In genomic region chr1:20366766-20367602, GRCh38 we compare ENCODE assay signal across 9 cellular contexts.
DNase-seq lines count a peak whose midpoint lies in the region; ATAC-seq, FAIRE-seq and TF ChIP-seq lines count a peak whose summit lies in the region.
"Had no signal": no experiment of that assay in that cellular context is flagged by ENCODE, and none has a peak within 500 bp of the region (broad histone marks: within the 10 kb centered on the region; RNA-seq: fewer than 3 reads in every experiment).

No MANE protein-coding gene starts in this region.

- H3K36me3 Mint-ChIP-seq in activated CD4-positive, alpha-beta memory T cell treated with anti-CD3 and anti-CD28 coated beads for 36 hours = no peaks in the 10 kb centered on the region
- no peaks in the 10 kb centered on the region for H3K36me3 Mint-ChIP-seq in activated CD4-positive, alpha-beta memory T cell treated with anti-CD3 and anti-CD28 coated beads, Interleukin-2, amount 10 ng/mL, durations not matched to agents 7 days and 5 days (ENCODE audit: low read depth)

- intact Hi-C loops in activated CD4-positive, alpha-beta memory T cell treated with anti-CD3 and anti-CD28 coated beads for 36 hours (cut with micrococcal nuclease) = no loop called here
- intact Hi-C loops in pancreas (cut with DNase I) = no loop called here

- H3K36me3 ChIP-seq in gastroesophageal sphincter = no peaks in the 10 kb centered on the region
- H3K36me3 ChIP-seq in pancreas = no peaks in the 10 kb centered on the region

- CTCF ChIA-PET in activated CD4-positive, alpha-beta memory T cell treated with anti-CD3 and anti-CD28 coated beads for 36 hours (lab: Charles Lee) = interaction anchor here (0.6 to 1.0 kb wide), 2 partner anchors 11 to 16 kb away, joined by 3 read pairs; no protein-coding TSS in a partner anchor
- CTCF ChIA-PET in activated CD4-positive, alpha-beta memory T cell treated with anti-CD3 and anti-CD28 coated beads, Interleukin-2, amount 10 ng/mL, durations not matched to agents 7 days and 5 days (lab: Charles Lee) = no interaction called here
- CTCF ChIA-PET in RWPE1 (lab: Yijun Ruan, JAX) = interaction anchor here (0.9 to 1.1 kb wide), 3 partner anchors 9 to 62 kb away, joined by 3 to 5 read pairs (median 4); no protein-coding TSS in a partner anchor

- H3K27me3 ChIP-seq in gastroesophageal sphincter = peaks cover 99% of the 10 kb centered on the region
- peaks cover 0 to 20% (median 4%) of the 10 kb centered on the region in 4 donors for H3K27me3 ChIP-seq in pancreas

- TF ChIP-seq EP300 in gastroesophageal sphincter (IDR thresholded peaks at IDR 0.05) = no peak

- H3K9me3 ChIP-seq in gastroesophageal sphincter (no peaks in the 10 kb centered on the region), pancreas (no peaks in the 10 kb centered on the region)

- TF ChIP-seq CTCF in RWPE1 (conservative IDR thresholded peaks at IDR 0.05; ENCODE audit: low read depth) = peak; percentile 51
- TF ChIP-seq CTCF in gastroesophageal sphincter (IDR thresholded peaks at IDR 0.05) = peak in 3 of 4 experiments; percentile 30 to 46 (median 41)
- TF ChIP-seq CTCF in pancreas (IDR thresholded peaks at IDR 0.05) = peak; percentile 26 to 43 (median 30)

- H3K27ac ChIP-seq in RWPE1 = no peak overlapping the region
- peak overlapping the region in 1 of 4 donors; percentile 15 for H3K27ac ChIP-seq in gastroesophageal sphincter
- H3K27ac ChIP-seq in pancreas = no peak overlapping the region

- no peak for TF ChIP-seq POLR2A in gastroesophageal sphincter (IDR thresholded peaks at IDR 0.05)

- peak overlapping the region in 1 of 2 donors; percentile 43 for H3K4me3 ChIP-seq in gastroesophageal sphincter
- H3K4me3 ChIP-seq in pancreas = peak overlapping the region in 2 of 4 donors; percentile 15 to 36

- H3K4me1 ChIP-seq in gastroesophageal sphincter = peaks cover 0 to 23% (median 8%) of the 10 kb centered on the region in 3 donors
- H3K4me1 ChIP-seq in pancreas = peaks cover 0 to 6% (median 3%) of the 10 kb centered on the region in 3 donors

- 2 to 13% methylated on average over 8 to 10 of the region's 42 CpGs for WGBS in gastroesophageal sphincter (ENCODE audit: low coverage in 1 of 2), 2 donors
- 2% methylated on average over 41 to 42 of the region's 42 CpGs for WGBS in pancreas, 2 donors

- no peak overlapping the region for H3K27ac Mint-ChIP-seq in activated CD4-positive, alpha-beta memory T cell treated with anti-CD3 and anti-CD28 coated beads for 36 hours
- H3K27ac Mint-ChIP-seq in activated CD4-positive, alpha-beta memory T cell treated with anti-CD3 and anti-CD28 coated beads, Interleukin-2, amount 10 ng/mL, durations not matched to agents 7 days and 5 days = no peak overlapping the region

- ATAC-seq in gastroesophageal sphincter (peak; percentile 76), pancreas (peak; percentile 75 to 96 (median 88)), GM21723 (IDR thresholded peaks at IDR 0.05; ENCODE audit: unreplicated experiment) (no peak)

- H3K9me3 Mint-ChIP-seq in activated CD4-positive, alpha-beta memory T cell treated with anti-CD3 and anti-CD28 coated beads for 36 hours = no peaks in the 10 kb centered on the region
- no peaks in the 10 kb centered on the region for H3K9me3 Mint-ChIP-seq in activated CD4-positive, alpha-beta memory T cell treated with anti-CD3 and anti-CD28 coated beads, Interleukin-2, amount 10 ng/mL, durations not matched to agents 7 days and 5 days

- H3K4me1 Mint-ChIP-seq in activated CD4-positive, alpha-beta memory T cell treated with anti-CD3 and anti-CD28 coated beads for 36 hours (ENCODE audit: low read depth) = peaks cover 6% of the 10 kb centered on the region
- H3K4me1 Mint-ChIP-seq in activated CD4-positive, alpha-beta memory T cell treated with anti-CD3 and anti-CD28 coated beads, Interleukin-2, amount 10 ng/mL, durations not matched to agents 7 days and 5 days = no peaks in the 10 kb centered on the region

- FAIRE-seq in pancreas (lab: Jason Lieb, UNC) = no peak
- FAIRE-seq: G401.6 had no signal

- DNase-seq in activated CD4-positive, alpha-beta memory T cell treated with anti-CD3 and anti-CD28 coated beads for 36 hours = peak; percentile 33
- DNase-seq in activated CD4-positive, alpha-beta memory T cell treated with anti-CD3 and anti-CD28 coated beads, Interleukin-2, amount 10 ng/mL, durations not matched to agents 7 days and 5 days = no peak
- DNase-seq in RWPE1 (ENCODE audit: low spot score) (peak; percentile 76), pancreas (peak; percentile 26 to 72 (median 48)), T1000 (lab: John Stamatoyannopoulos, UW) (no peak), T-helper 2 cell (no peak)

- no peak overlapping the region for H3K4me3 Mint-ChIP-seq in activated CD4-positive, alpha-beta memory T cell treated with anti-CD3 and anti-CD28 coated beads for 36 hours
- no peak overlapping the region for H3K4me3 Mint-ChIP-seq in activated CD4-positive, alpha-beta memory T cell treated with anti-CD3 and anti-CD28 coated beads, Interleukin-2, amount 10 ng/mL, durations not matched to agents 7 days and 5 days

- POLR2A ChIA-PET in activated CD4-positive, alpha-beta memory T cell treated with anti-CD3 and anti-CD28 coated beads for 36 hours (lab: Charles Lee) = no interaction called here
- POLR2A ChIA-PET in activated CD4-positive, alpha-beta memory T cell treated with anti-CD3 and anti-CD28 coated beads, Interleukin-2, amount 10 ng/mL, durations not matched to agents 7 days and 5 days (lab: Charles Lee) = no interaction called here
- POLR2A ChIA-PET in RWPE1 (lab: Yijun Ruan, JAX; ENCODE audit: low non-redundant PET) = no interaction called here

- peaks cover 62% of the 10 kb centered on the region for H3K27me3 Mint-ChIP-seq in activated CD4-positive, alpha-beta memory T cell treated with anti-CD3 and anti-CD28 coated beads for 36 hours
- peaks cover 56% of the 10 kb centered on the region for H3K27me3 Mint-ChIP-seq in activated CD4-positive, alpha-beta memory T cell treated with anti-CD3 and anti-CD28 coated beads, Interleukin-2, amount 10 ng/mL, durations not matched to agents 7 days and 5 days

Comparison
In these comparisons a context has a peak if more than half of its experiments do, and no peak if none do; other contexts are left out.
1. DNase-seq: peak in activated CD4-positive, alpha-beta memory T cell treated with anti-CD3 and anti-CD28 coated beads for 36 hours (single experiment), RWPE1 (single experiment) and pancreas (6 of 6); none in activated CD4-positive, alpha-beta memory T cell treated with anti-CD3 and anti-CD28 coated beads, Interleukin-2, amount 10 ng/mL, durations not matched to agents 7 days and 5 days (single experiment), T1000 (single experiment) and T-helper 2 cell (0 of 5).
2. Peak in every context shown above with its lines, with median percentiles within 50 percentile points of each other: CTCF ChIP-seq.